In genomic region chr13:113106666-113107065, GRCh38 we compare ENCODE assay signal across 1 cellular context.
TF ChIP-seq lines count a peak whose summit lies in the region.

No MANE protein-coding gene starts in this region.

TF ChIP-seq in A549, 52 proteins besides CTCF, POLR2A, EP300 and RAD21 (continued from another document):
- TF ChIP-seq, protein P1, sequence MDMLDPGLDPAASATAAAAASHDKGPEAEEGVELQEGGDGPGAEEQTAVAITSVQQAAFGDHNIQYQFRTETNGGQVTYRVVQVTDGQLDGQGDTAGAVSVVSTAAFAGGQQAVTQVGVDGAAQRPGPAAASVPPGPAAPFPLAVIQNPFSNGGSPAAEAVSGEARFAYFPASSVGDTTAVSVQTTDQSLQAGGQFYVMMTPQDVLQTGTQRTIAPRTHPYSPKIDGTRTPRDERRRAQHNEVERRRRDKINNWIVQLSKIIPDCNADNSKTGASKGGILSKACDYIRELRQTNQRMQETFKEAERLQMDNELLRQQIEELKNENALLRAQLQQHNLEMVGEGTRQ (IDR thresholded peaks at IDR 0.05), result no peak
- TF ChIP-seq CHD2 (IDR thresholded peaks at IDR 0.05; ENCODE audit: low read length, partially characterized antibody) (no peak), BHLHE40 (IDR thresholded peaks at IDR 0.05; ENCODE audit: low read depth, low read length) (no peak), HDAC2 (IDR thresholded peaks at IDR 0.05) (no peak), ZSCAN20 (CRISPR knock-in tag; IDR thresholded peaks at IDR 0.05) (no peak), POLR2AphosphoS2 (conservative IDR thresholded peaks at IDR 0.05; ENCODE audit: low read length) (no peak), HOXA7 (CRISPR knock-in tag; IDR thresholded peaks at IDR 0.05) (no peak), NFE2L2 (conservative IDR thresholded peaks at IDR 0.05; ENCODE audit: low read length) (no peak)
- TF ChIP-seq, protein P2, sequence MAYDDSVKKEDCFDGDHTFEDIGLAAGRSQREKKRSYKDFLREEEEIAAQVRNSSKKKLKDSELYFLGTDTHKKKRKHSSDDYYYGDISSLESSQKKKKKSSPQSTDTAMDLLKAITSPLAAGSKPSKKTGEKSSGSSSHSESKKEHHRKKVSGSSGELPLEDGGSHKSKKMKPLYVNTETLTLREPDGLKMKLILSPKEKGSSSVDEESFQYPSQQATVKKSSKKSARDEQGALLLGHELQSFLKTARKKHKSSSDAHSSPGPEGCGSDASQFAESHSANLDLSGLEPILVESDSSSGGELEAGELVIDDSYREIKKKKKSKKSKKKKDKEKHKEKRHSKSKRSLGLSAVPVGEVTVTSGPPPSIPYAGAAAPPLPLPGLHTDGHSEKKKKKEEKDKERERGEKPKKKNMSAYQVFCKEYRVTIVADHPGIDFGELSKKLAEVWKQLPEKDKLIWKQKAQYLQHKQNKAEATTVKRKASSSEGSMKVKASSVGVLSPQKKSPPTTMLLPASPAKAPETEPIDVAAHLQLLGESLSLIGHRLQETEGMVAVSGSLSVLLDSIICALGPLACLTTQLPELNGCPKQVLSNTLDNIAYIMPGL (CRISPR knock-in tag; IDR thresholded peaks at IDR 0.05; ENCODE audit: borderline replicate concordance), result no peak
